ENCODE assay signal across 17 cellular contexts in the genomic region with DNA sequence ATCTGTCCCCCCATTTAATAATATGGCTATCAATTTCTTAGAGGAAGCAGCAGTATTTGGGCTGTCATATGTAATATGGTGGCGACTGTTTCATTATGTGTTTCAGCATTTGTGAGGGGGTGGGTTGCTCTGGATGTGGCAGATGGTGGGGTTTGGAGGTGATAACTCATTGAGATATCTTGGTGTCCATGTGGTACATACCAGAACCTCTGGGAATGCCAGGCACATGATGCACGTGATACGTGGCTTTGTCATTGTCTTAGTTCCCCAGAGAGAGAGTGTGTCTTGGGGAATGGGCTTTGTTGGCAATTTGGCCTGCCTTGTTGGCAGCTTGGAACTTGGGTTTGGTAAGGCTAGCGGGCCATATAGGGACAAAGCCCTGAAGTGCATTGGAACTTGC.
A peak's percentile ranks its signal among the peaks of the same experiment; 100 is the strongest.
DNase-seq lines count a peak whose midpoint lies in the region; ATAC-seq, FAIRE-seq and TF ChIP-seq lines count a peak whose summit lies in the region.
"Had no signal": no experiment of that assay in that cellular context is flagged by ENCODE, and none has a peak within 500 bp of the region (broad histone marks: within the 10 kb centered on the region; RNA-seq: fewer than 3 reads in every experiment).

No MANE protein-coding gene starts in this region.

- TF ChIP-seq CTCF in AG10803 (conservative IDR thresholded peaks at IDR 0.05; ENCODE audit: low read length) = no peak
- TF ChIP-seq CTCF in astrocyte (IDR thresholded peaks at IDR 0.05; ENCODE audit: insufficient read depth, low read depth, low read length) = no peak
- TF ChIP-seq CTCF in type B pancreatic cell (conservative IDR thresholded peaks at IDR 0.05) = no peak

- H3K79me2 ChIP-seq in astrocyte (ENCODE audit: insufficient read depth, low read length) = peaks cover 27% of the 10 kb centered on the region

- no peaks in the 10 kb centered on the region for H3K27me3 ChIP-seq in astrocyte (ENCODE audit: insufficient read depth, low read length)
- H3K27me3 ChIP-seq: BLaER1 treated with 17β-estradiol and CSF1 and Interleukin-3, amounts not matched to agents 10 nM and 100 nM had no signal

- no peak overlapping the region for H3K4me2 ChIP-seq in astrocyte (ENCODE audit: low read length)

- H3K4me1 Mint-ChIP-seq in astrocyte (ENCODE audit: low read depth, unreplicated experiment) (peaks cover 7% of the 10 kb centered on the region), type B pancreatic cell (ENCODE audit: unreplicated experiment) (no peaks in the 10 kb centered on the region)
- H3K4me1 Mint-ChIP-seq: B cell, H9 had no signal

- ATAC-seq in GM18519 (IDR thresholded peaks at IDR 0.05; ENCODE audit: low FRiP score, unreplicated experiment) (no peak), HG03457 (IDR thresholded peaks at IDR 0.05; ENCODE audit: unreplicated experiment) (no peak)

- FAIRE-seq in GM12891 (lab: Jason Lieb, UNC) (peak; percentile 31), astrocyte (lab: Jason Lieb, UNC) (no peak)
- FAIRE-seq: H1 had no signal

- no peak overlapping the region for H3K4me3 Mint-ChIP-seq in astrocyte (ENCODE audit: unreplicated experiment)
- no peak overlapping the region for H3K4me3 Mint-ChIP-seq in type B pancreatic cell
- H3K4me3 Mint-ChIP-seq: B cell; CD4-positive, CD25-positive, alpha-beta regulatory T cell; H9 had no signal

- H3K36me3 ChIP-seq in astrocyte (ENCODE audit: insufficient read depth, low read length) = peaks cover 60% of the 10 kb centered on the region

- no peak for TF ChIP-seq POLR2A in GM12891 (IDR thresholded peaks at IDR 0.05; ENCODE audit: low read depth, low read length)

- DNase-seq in AG10803 (ENCODE audit: low read depth) = peak; percentile 5
- DNase-seq in GM12891 (ENCODE audit: insufficient read length, low spot score) = no peak
- no peak for DNase-seq in astrocyte (ENCODE audit: low read depth)
- no peak for DNase-seq in type B pancreatic cell (ENCODE audit: extremely low spot score, unreplicated experiment)
- DNase-seq in C1 segment of cervical spinal cord (lab: John Stamatoyannopoulos, UW) = no peak
- DNase-seq: 8988T; CD4-positive, CD25-positive, alpha-beta regulatory T cell; DMS153; DMS79; GDM1; H9 had no signal

- H3K9me3 ChIP-seq in astrocyte (ENCODE audit: insufficient read depth, low read depth, low read length) = no peaks in the 10 kb centered on the region

- no peak overlapping the region for H3K27ac ChIP-seq in astrocyte (ENCODE audit: low read depth, low read length)
- H3K27ac ChIP-seq: BLaER1 treated with 17β-estradiol and CSF1 and Interleukin-3, amounts not matched to agents 10 nM and 100 nM; HL-60 had no signal

- no peak overlapping the region for H2AFZ ChIP-seq in astrocyte (ENCODE audit: low read depth, low read length)

- no peaks in the 10 kb centered on the region for H3K27me3 Mint-ChIP-seq in astrocyte (ENCODE audit: low read depth, unreplicated experiment)
- no peaks in the 10 kb centered on the region for H3K27me3 Mint-ChIP-seq in type B pancreatic cell
- H3K27me3 Mint-ChIP-seq: B cell; CD4-positive, CD25-positive, alpha-beta regulatory T cell had no signal

- H3K4me3 ChIP-seq in AG10803 (ENCODE audit: low read length) (no peak overlapping the region), astrocyte (ENCODE audit: insufficient read depth, low read depth, low read length) (no peak overlapping the region)
- H3K4me3 ChIP-seq: BLaER1 treated with 17β-estradiol and CSF1 and Interleukin-3, amounts not matched to agents 10 nM and 100 nM had no signal

- no peak overlapping the region for H3K9ac ChIP-seq in astrocyte (ENCODE audit: low read length)
- H3K9ac ChIP-seq: BLaER1 treated with 17β-estradiol and CSF1 and Interleukin-3, amounts not matched to agents 10 nM and 100 nM had no signal

- no peaks in the 10 kb centered on the region for H3K4me1 ChIP-seq in astrocyte (ENCODE audit: insufficient read depth, low read length)

- H3K9me3 Mint-ChIP-seq in astrocyte (ENCODE audit: unreplicated experiment) (no peaks in the 10 kb centered on the region), type B pancreatic cell (no peaks in the 10 kb centered on the region)
- H3K9me3 Mint-ChIP-seq: H9 had no signal

- peaks cover 60% of the 10 kb centered on the region for H3K36me3 Mint-ChIP-seq in astrocyte (ENCODE audit: low read depth, unreplicated experiment)
- peaks cover 55% of the 10 kb centered on the region for H3K36me3 Mint-ChIP-seq in type B pancreatic cell

- peaks cover 69% of the 10 kb centered on the region for H4K20me1 ChIP-seq in astrocyte (ENCODE audit: insufficient read depth, low read length)

- peak overlapping the region; percentile 43 for H3K27ac Mint-ChIP-seq in astrocyte (ENCODE audit: unreplicated experiment)
- peak overlapping the region; percentile 67 for H3K27ac Mint-ChIP-seq in type B pancreatic cell
- H3K27ac Mint-ChIP-seq: B cell had no signal

TF ChIP-seq in GM12891, 5 proteins besides CTCF, POLR2A, EP300 and RAD21:
- no peak for TF ChIP-seq POU2F2 (IDR thresholded peaks at IDR 0.05; ENCODE audit: low read depth, low read length)
- no peak for TF ChIP-seq TAF1 (IDR thresholded peaks at IDR 0.05; ENCODE audit: low read depth, low read length)
- TF ChIP-seq PAX5 (IDR thresholded peaks at IDR 0.05; ENCODE audit: insufficient read depth, low read length, severe bottlenecking) = no peak
- TF ChIP-seq SPI1 (IDR thresholded peaks at IDR 0.05; ENCODE audit: low read depth, low read length) = no peak
- no peak for TF ChIP-seq POLR2AphosphoS5 (IDR thresholded peaks at IDR 0.05; ENCODE audit: low read depth, low read length)
